23 cellular contexts compared by ENCODE assay signal in genomic region chr1:188220051-188220450, GRCh38.
"Had no signal": no experiment of that assay in that cellular context is flagged by ENCODE, and none has a peak within 500 bp of the region (broad histone marks: within the 10 kb centered on the region; RNA-seq: fewer than 3 reads in every experiment).

No MANE protein-coding gene starts in this region.

- DNase-seq: occipital lobe; ovary; posterior cingulate gyrus; psoas muscle; right cardiac atrium; right lobe of liver; sigmoid colon; small intestine; stimulated activated CD4-positive, alpha-beta T cell treated with anti-CD3 and anti-CD28 coated beads, Interleukin-15, amount 100 ng/mL, for 24 hours; stimulated activated CD4-positive, alpha-beta T cell treated with anti-CD3 and anti-CD28 coated beads, Interleukin-2, amount 100 ng/mL, for 24 hours; stimulated activated CD4-positive, alpha-beta T cell treated with anti-CD3 and anti-CD28 coated beads, Interleukin-2, amount 100 ng/mL, for 48 hours; stimulated activated CD4-positive, alpha-beta T cell treated with anti-CD3 and anti-CD28 coated beads, Interleukin-4, amount 100 ng/mL, for 24 hours; stimulated activated naive B cell treated with anti-CD40 and anti-IgM and Interleukin-4, amounts not matched to agents 10 μg/mL and 1 μg/mL and 100 μg/mL, for 72 hours; stimulated activated naive CD4-positive, alpha-beta T cell treated with Interleukin-2 at 50 U/mL for 16 hours; stomach; thyroid gland; upper lobe of left lung had no signal

- H3K9ac ChIP-seq: neural progenitor cell, parathyroid adenoma had no signal

- H3K4me1 ChIP-seq: parathyroid adenoma, psoas muscle, right lobe of liver, sigmoid colon, stomach, thyroid gland, tibial nerve, upper lobe of left lung, vagina had no signal

- H3K4me3 ChIP-seq: neural progenitor cell, ovary, psoas muscle, right lobe of liver, sigmoid colon, stomach, thoracic aorta, thyroid gland, tibial nerve, upper lobe of left lung, vagina had no signal

- H3K9me3 ChIP-seq: ovary, psoas muscle, right lobe of liver, thoracic aorta, thyroid gland, upper lobe of left lung, vagina had no signal

- H3K4me2 ChIP-seq: neural progenitor cell had no signal

- H2AFZ ChIP-seq: neural progenitor cell, parathyroid adenoma had no signal

- ATAC-seq: psoas muscle; right cardiac atrium; right lobe of liver; stimulated activated effector memory CD8-positive, alpha-beta T cell treated with anti-CD3 and anti-CD28 coated beads, Interleukin-12 subunit alpha, Interleukin-12 subunit beta, amount 100 ng/mL, for 72 hours; stimulated activated naive B cell treated with anti-CD40 and anti-IgM and Interleukin-4, amounts not matched to agents 10 μg/mL and 1 μg/mL and 100 μg/mL, for 72 hours had no signal

- H3K79me2 ChIP-seq: parathyroid adenoma had no signal

- H3K36me3 ChIP-seq: neural progenitor cell, ovary, right lobe of liver, sigmoid colon, stomach, thoracic aorta, thyroid gland, tibial nerve, upper lobe of left lung, vagina had no signal

- H3K27me3 ChIP-seq: neural progenitor cell, ovary, right lobe of liver, sigmoid colon, stomach, thyroid gland, tibial nerve, upper lobe of left lung, vagina had no signal

- H3K27ac ChIP-seq: neural progenitor cell, ovary, parathyroid adenoma, psoas muscle, right lobe of liver, sigmoid colon, stomach, thoracic aorta, thyroid gland, tibial nerve, upper lobe of left lung, vagina had no signal
